In the genomic region with DNA sequence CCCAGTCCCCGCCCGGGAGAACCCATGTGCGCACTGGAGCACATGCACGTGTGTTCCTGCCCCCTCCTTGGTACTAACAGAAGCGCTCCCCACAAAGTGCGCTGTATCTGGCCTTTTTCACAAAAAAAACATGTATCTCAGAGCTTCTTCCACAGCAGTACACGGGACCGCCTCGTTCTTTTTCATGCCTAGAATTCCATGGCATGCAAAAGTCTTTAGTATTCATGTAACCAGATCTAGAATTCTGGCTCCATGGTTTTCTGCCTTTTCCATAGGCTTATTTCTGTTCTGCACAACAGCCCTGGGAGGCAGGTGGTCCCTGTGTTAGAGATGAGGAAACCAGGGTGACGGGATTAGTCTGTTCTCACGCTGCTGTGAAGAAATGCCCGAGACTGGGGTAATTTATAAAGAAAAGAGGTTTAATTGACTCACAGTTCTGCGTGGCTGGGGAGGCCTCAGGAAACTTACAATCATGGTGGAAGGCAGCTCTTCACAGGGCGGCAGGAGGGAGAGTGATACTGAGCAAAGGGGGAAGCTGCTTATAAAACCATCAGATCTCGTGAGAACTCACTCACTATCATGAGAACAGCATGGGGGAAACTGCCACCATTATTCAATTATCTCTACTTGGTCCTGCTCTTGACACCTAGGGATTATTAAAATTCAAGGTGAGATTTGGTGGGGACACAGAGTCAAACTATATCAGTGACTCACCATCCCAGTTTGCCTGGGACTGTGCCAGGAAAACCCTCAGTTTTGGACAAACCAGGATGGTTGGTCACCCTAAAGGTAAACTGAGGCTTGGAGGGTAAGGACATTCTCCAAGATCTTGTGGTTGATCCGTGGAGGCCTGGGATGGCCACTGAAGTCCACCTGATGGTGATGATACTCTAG, we compare ENCODE assay signal across 1 cellular context.
TF ChIP-seq lines count a peak whose summit lies in the region.

No MANE protein-coding gene starts in this region.

TF ChIP-seq in K562, 482 proteins besides CTCF, POLR2A, EP300 and RAD21 (continued from another document and continues in another):
- TF ChIP-seq, protein P1, sequence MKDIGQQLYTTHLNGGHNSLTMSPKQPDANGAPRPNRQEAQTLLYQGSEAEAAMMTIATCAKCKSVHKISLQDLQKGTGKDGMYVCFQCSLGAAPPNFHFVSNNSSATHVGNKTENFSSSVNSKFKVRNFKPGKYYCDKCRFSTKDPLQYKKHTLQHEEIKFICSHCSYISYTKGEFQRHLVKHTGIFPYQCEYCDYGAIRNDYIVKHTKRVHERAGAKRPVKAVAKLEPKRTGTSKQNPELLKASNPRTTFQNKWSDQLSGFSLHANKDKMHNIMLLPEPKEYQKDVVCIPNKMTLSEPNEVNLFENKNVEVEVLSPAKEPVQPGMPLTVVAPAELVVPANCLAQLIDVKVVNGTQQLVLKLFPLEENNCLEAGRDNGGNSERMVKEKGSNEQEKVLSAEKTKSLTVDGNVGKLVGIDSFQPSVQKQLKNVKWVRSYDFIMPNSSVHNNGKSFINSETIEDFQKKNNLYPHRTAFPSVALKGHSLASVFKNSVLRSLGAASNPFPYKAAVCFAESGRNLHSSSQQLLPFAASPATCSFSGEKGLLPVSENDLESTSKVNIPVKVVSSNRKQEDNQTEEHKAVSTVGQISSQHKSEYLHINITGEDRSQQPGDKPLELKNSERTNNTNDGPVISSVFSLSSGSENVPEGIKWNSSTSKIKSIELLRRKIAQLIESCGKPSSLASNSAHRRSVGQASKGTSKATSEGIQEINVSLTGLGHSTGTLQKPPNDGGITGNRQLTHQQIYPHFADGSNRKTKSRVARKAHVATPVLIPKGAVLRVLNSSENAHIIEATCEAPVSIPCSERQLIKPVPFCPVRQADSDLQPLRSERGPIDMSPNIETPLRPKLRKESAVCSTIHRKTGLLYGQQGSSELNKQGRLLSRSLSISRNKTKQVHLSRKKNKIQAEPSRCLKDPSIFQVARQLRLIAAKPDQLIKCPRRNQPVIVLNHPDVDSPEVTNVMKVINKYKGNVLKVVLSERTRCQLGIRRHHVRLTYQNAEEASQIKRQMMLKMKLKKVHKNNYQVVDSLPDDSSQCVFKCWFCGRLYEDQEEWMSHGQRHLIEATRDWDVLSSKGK (CRISPR knock-in tag; IDR thresholded peaks at IDR 0.05): no peak
- TF ChIP-seq ZNF197 (CRISPR knock-in tag; IDR thresholded peaks at IDR 0.05; ENCODE audit: low read depth) (peak; percentile 54; the same call in 1 of the 2 replicates), HOMEZ (CRISPR knock-in tag; IDR thresholded peaks at IDR 0.05) (0 out of 2 replicates have a peak, but pooled peaks have one; percentile 5), NFRKB (IDR thresholded peaks at IDR 0.05; ENCODE audit: low read depth) (no peak; the same call in 1 of the 2 replicates), LCOR (CRISPR knock-in tag; IDR thresholded peaks at IDR 0.05) (no peak), TEAD1 (CRISPR knock-in tag; IDR thresholded peaks at IDR 0.05) (peak in 1 of 2 experiments; percentile 13; a peak in 1 of 4 replicates), POLR3G (IDR thresholded peaks at IDR 0.05; ENCODE audit: extremely low read depth, insufficient read length, insufficient replicate concordance) (no peak), DIDO1 (tag; IDR thresholded peaks at IDR 0.05; ENCODE audit: low read depth) (no peak), ZNF134 (CRISPR knock-in tag; conservative IDR thresholded peaks at IDR 0.05) (no peak), RBM14 (IDR thresholded peaks at IDR 0.05; ENCODE audit: borderline replicate concordance, insufficient read depth, low read depth, low read length) (no peak), HDAC6 (IDR thresholded peaks at IDR 0.05; ENCODE audit: low read depth, low read length) (no peak), BRD9 (IDR thresholded peaks at IDR 0.05; ENCODE audit: low read depth, partially characterized antibody) (peak; percentile 31), ZNF551 (CRISPR knock-in tag; IDR thresholded peaks at IDR 0.05) (no peak), CHD7 (IDR thresholded peaks at IDR 0.05; ENCODE audit: low read depth, low read length) (no peak), GATAD2B (IDR thresholded peaks at IDR 0.05; ENCODE audit: borderline replicate concordance) (no peak), SMAD3 (CRISPR knock-in tag; conservative IDR thresholded peaks at IDR 0.05) (no peak), STAT5B (CRISPR knock-in tag; IDR thresholded peaks at IDR 0.05) (no peak), KLF6 (CRISPR knock-in tag; IDR thresholded peaks at IDR 0.05; ENCODE audit: borderline replicate concordance) (0 out of 2 replicates have a peak, but pooled peaks have one; percentile 26), USF2 (CRISPR knock-in tag; IDR thresholded peaks at IDR 0.05) (no peak), WHSC1 (IDR thresholded peaks at IDR 0.05; ENCODE audit: low read length) (no peak), SMARCA4 (IDR thresholded peaks at IDR 0.05) (no peak), ETS1 (conservative IDR thresholded peaks at IDR 0.05; ENCODE audit: control insufficient read depth, low read depth, low read length) (no peak), ZNF140 (CRISPR knock-in tag; IDR thresholded peaks at IDR 0.05) (no peak), CBX3 (IDR thresholded peaks at IDR 0.05; ENCODE audit: borderline replicate concordance in 1 of 2, low read length in 2 of 2) (peak in 1 of 2 experiments; percentile 60; a peak in 1 of 3 replicates), KLF1 (tag; IDR thresholded peaks at IDR 0.05) (no peak), TSC22D4 (tag; IDR thresholded peaks at IDR 0.05) (no peak), KDM2B (CRISPR knock-in tag; IDR thresholded peaks at IDR 0.05) (no peak), NFYB (IDR thresholded peaks at IDR 0.05; ENCODE audit: extremely low read depth, insufficient read length) (no peak), TAF7 (tag; IDR thresholded peaks at IDR 0.05) (peak; percentile 75; the same call in 1 of the 2 replicates)
- TF ChIP-seq, protein P2, sequence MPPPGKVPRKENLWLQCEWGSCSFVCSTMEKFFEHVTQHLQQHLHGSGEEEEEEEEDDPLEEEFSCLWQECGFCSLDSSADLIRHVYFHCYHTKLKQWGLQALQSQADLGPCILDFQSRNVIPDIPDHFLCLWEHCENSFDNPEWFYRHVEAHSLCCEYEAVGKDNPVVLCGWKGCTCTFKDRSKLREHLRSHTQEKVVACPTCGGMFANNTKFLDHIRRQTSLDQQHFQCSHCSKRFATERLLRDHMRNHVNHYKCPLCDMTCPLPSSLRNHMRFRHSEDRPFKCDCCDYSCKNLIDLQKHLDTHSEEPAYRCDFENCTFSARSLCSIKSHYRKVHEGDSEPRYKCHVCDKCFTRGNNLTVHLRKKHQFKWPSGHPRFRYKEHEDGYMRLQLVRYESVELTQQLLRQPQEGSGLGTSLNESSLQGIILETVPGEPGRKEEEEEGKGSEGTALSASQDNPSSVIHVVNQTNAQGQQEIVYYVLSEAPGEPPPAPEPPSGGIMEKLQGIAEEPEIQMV (tag; conservative IDR thresholded peaks at IDR 0.05; ENCODE audit: low read depth): no peak
- TF ChIP-seq, protein P3, sequence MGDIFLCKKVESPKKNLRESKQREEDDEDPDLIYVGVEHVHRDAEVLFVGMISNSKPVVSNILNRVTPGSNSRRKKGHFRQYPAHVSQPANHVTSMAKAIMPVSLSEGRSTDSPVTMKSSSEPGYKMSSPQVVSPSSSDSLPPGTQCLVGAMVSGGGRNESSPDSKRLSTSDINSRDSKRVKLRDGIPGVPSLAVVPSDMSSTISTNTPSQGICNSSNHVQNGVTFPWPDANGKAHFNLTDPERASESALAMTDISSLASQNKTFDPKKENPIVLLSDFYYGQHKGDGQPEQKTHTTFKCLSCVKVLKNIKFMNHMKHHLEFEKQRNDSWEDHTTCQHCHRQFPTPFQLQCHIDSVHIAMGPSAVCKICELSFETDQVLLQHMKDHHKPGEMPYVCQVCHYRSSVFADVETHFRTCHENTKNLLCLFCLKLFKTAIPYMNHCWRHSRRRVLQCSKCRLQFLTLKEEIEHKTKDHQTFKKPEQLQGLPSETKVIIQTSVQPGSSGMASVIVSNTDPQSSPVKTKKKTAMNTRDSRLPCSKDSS (IDR thresholded peaks at IDR 0.05; ENCODE audit: low read depth, partially characterized antibody): no peak
